ENCODE assay signal across 11 cellular contexts in the genomic region with DNA sequence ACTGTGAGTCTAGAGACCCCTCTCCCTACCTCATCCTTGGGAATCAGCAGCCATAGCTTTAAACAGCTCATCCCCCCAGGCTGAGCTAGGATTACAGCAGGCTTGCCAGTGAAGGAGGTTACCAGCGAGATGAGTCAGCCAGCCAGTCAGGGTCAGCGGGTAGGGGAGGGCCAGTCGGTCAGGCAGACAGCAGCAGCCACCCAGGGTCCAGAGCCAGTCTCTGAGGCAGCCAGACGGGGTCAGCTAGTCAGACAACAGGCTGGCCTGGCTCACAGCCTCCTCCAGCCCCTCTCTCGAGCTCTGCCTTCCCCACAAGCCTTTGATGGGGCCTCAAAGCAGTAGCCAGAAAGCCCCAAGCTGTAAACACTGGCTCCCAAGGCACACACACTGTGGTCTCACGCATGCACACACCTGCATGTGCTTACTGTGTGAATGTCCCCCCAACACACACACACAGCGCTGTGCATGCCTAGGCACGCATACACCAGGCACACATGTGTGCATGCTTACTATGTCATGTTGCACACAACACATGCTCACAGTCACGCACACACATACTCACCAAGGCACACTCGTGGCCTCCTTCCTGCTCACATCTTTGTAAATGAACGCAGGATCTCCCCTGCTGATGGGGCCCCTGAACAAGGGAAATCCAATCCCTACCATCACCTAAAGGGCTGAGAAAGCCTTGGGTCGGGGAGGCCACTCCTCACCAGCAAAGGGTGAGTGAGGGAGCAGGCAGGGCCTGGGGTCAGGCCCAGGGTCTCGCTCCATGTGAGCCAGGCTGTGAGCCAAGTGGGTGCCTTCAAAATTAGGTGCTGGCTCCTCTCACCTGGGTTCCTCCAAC. TPM values are rescaled to one million over a fixed set of nuclear protein-coding genes. Genes with fewer than 3 reads are reported as not detected.
DNase-seq lines count a peak whose midpoint lies in the region; ATAC-seq and TF ChIP-seq lines count a peak whose summit lies in the region.
"Had no signal": no experiment of that assay in that cellular context is flagged by ENCODE, and none has a peak within 500 bp of the region (broad histone marks: within the 10 kb centered on the region; RNA-seq: fewer than 3 reads in every experiment).

No MANE protein-coding gene starts in this region.

- no peak for TF ChIP-seq CTCF in foreskin fibroblast (IDR thresholded peaks at IDR 0.05; ENCODE audit: low read depth, low read length)
- TF ChIP-seq CTCF in coronary artery (IDR thresholded peaks at IDR 0.05): no peak

- H3K4me3 ChIP-seq in SJSA1 (no peak overlapping the region), foreskin fibroblast (ENCODE audit: low read depth in 1 of 2, low read length in 2 of 2) (no peak overlapping the region), coronary artery (no peak overlapping the region)
- H3K4me3 ChIP-seq: skin epidermis had no signal

- no peaks in the 10 kb centered on the region for H3K36me3 ChIP-seq in SJSA1

- H3K4me1 ChIP-seq in SJSA1 (replicated peaks): peaks cover 21% of the 10 kb centered on the region

- no peak for ATAC-seq in HG02642 (IDR thresholded peaks at IDR 0.05; ENCODE audit: poor library complexity, unreplicated experiment)

- DNase-seq in SHP77 (lab: John Stamatoyannopoulos, UW): peak; percentile 24 to 50
- DNase-seq in SHP77 treated with DMSO at 0.1 percent for 48 hours (lab: John Stamatoyannopoulos, UW): no peak
- DNase-seq in SJSA1 (ENCODE audit: low read depth in 1 of 2, low spot score in 2 of 2): peak; percentile 66 to 88
- DNase-seq in foreskin fibroblast: peak; percentile 71 to 86
- no peak for DNase-seq in HEK293T (ENCODE audit: extremely low spot score)
- no peak for DNase-seq in coronary artery (ENCODE audit: low spot score)
- no peak for DNase-seq in activated CD4-positive, alpha-beta T cell treated with anti-CD3 and anti-CD28 coated beads, Interleukin-2, amount 50 U/mL, for 4 hours
- DNase-seq: activated CD4-positive, alpha-beta T cell treated with anti-CD3 and anti-CD28 coated beads, Interleukin-2, amount 50 U/mL, for 48 hours; left cardiac atrium had no signal

- peaks cover 6% of the 10 kb centered on the region; the same call in 1 of the 2 replicates for H3K9me3 ChIP-seq in SJSA1 (replicated peaks)

- CTCF ChIA-PET in HEK293T (lab: Yijun Ruan, JAX): no interaction called here

- POLR2A ChIA-PET in HEK293T (lab: Yijun Ruan, JAX): no interaction called here

- H3K27ac ChIP-seq in SJSA1 (no peak overlapping the region), coronary artery (no peak overlapping the region)
- H3K27ac ChIP-seq: skin epidermis had no signal

- H3K27me3 ChIP-seq in SJSA1 (replicated peaks): no peaks in the 10 kb centered on the region

TF ChIP-seq in HEK293T, 16 proteins besides CTCF, POLR2A, EP300 and RAD21:
- TF ChIP-seq FOXA1 (IDR thresholded peaks at IDR 0.05): no peak
- no peak for TF ChIP-seq ARNT (IDR thresholded peaks at IDR 0.05)
- TF ChIP-seq CTBP1 (IDR thresholded peaks at IDR 0.05; ENCODE audit: borderline replicate concordance): no peak
- no peak for TF ChIP-seq BHLHE40 (IDR thresholded peaks at IDR 0.05; ENCODE audit: borderline replicate concordance)
- no peak for TF ChIP-seq SUZ12 (IDR thresholded peaks at IDR 0.05)
- TF ChIP-seq NFRKB (IDR thresholded peaks at IDR 0.05): no peak
- no peak for TF ChIP-seq L3MBTL2 (conservative IDR thresholded peaks at IDR 0.05)
- TF ChIP-seq ELF4 (IDR thresholded peaks at IDR 0.05): no peak
- no peak for TF ChIP-seq LEF1 (IDR thresholded peaks at IDR 0.05; ENCODE audit: borderline replicate concordance)
- no peak for TF ChIP-seq FOXM1 (IDR thresholded peaks at IDR 0.05; ENCODE audit: borderline replicate concordance)
- no peak for TF ChIP-seq FOXK2 (IDR thresholded peaks at IDR 0.05)

RNA-seq across cellular contexts. Expression of a gene that starts 28.2 kb away (rescaled TPM):
- not detected in 2 replicates for total RNA-seq in SJSA1 (2014; rRNA removed; shearing (Covaris generic))
- total RNA-seq: left cardiac atrium had no signal

Comparison
In these comparisons a context has a peak if more than half of its experiments do, and no peak if none do; other contexts are left out.
1. DNase-seq: peak in SHP77 (2 of 2), SJSA1 (2 of 2) and foreskin fibroblast (2 of 2); none in SHP77 treated with DMSO at 0.1 percent for 48 hours (single experiment), HEK293T (single experiment), coronary artery (single experiment) and activated CD4-positive, alpha-beta T cell treated with anti-CD3 and anti-CD28 coated beads, Interleukin-2, amount 50 U/mL, for 4 hours (0 of 2).